17 cellular contexts compared by ENCODE assay signal in the genomic region with DNA sequence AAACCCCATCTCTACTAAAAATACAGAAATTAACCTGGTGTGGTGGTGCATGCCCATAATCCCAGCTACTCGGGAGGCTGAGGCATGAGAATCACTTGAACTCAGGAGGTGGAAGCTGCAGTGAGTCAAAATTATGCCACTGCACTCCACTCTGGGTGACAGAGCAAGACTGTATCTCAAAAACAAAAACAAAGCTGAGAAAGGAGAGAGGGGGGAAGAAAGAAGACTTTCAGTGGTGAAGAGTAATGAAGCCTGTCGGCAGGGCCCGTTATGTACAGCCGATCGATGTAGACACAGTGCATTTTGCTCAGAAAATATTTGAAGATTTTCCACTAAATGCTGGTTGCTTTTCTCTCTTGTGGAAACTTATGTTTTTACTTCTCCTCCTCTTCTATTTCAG. TPM values are rescaled to one million over a fixed set of nuclear protein-coding genes. Genes with fewer than 3 reads are reported as not detected.
A peak's percentile ranks its signal among the peaks of the same experiment; 100 is the strongest.
DNase-seq lines count a peak whose midpoint lies in the region; ATAC-seq and TF ChIP-seq lines count a peak whose summit lies in the region.
"Had no signal": no experiment of that assay in that cellular context is flagged by ENCODE, and none has a peak within 500 bp of the region (broad histone marks: within the 10 kb centered on the region; RNA-seq: fewer than 3 reads in every experiment).

No MANE protein-coding gene starts in this region.

- no peaks in the 10 kb centered on the region for H3K9me3 ChIP-seq in suprapubic skin
- H3K9me3 ChIP-seq: heart left ventricle, vagina had no signal

- no peak for TF ChIP-seq POLR2A in suprapubic skin (IDR thresholded peaks at IDR 0.05)

- WGBS in suprapubic skin: 93% methylated on average over 5 of the region's 5 CpGs

- ATAC-seq in GM18498 (IDR thresholded peaks at IDR 0.05; ENCODE audit: unreplicated experiment) (peak; percentile 82), GM19455 (IDR thresholded peaks at IDR 0.05; ENCODE audit: unreplicated experiment) (peak; percentile 71), HG02759 (IDR thresholded peaks at IDR 0.05; ENCODE audit: unreplicated experiment) (peak; percentile 76), HG03571 (IDR thresholded peaks at IDR 0.05; ENCODE audit: unreplicated experiment) (peak; percentile 63)
- ATAC-seq: heart left ventricle, left lobe of liver had no signal

- no peak overlapping the region for H3K27ac ChIP-seq in suprapubic skin
- H3K27ac ChIP-seq: heart left ventricle, vagina had no signal

- DNase-seq in mucosa of gallbladder (ENCODE audit: low spot score) (no peak), suprapubic skin (ENCODE audit: low spot score in 2 of 2) (no peak), AG20443 (ENCODE audit: low spot score) (no peak), hippocampal formation (lab: John Stamatoyannopoulos, UW) (no peak)
- DNase-seq: activated CD4-positive, alpha-beta T cell treated with anti-CD3 and anti-CD28 coated beads for 4 hours; activated T-cell treated with anti-CD3 and anti-CD28 coated beads, Interleukin-2, amount 50 U/mL, for 48 hours; DMS79 treated with DMSO at 0.1 percent for 48 hours; heart left ventricle; KG1; NCI-H748 treated with DMSO at 0.1 percent for 48 hours; stimulated activated CD4-positive, alpha-beta T cell treated with anti-CD3 and anti-CD28 coated beads, Interleukin-1b, Interleukin-23, amount 100 ng/mL, for 48 hours had no signal

- no peak for TF ChIP-seq CTCF in suprapubic skin (IDR thresholded peaks at IDR 0.05)

- no peak overlapping the region for H3K4me3 ChIP-seq in suprapubic skin
- H3K4me3 ChIP-seq: heart left ventricle, vagina had no signal

- peaks cover 50% of the 10 kb centered on the region for H3K4me1 ChIP-seq in suprapubic skin

- no peak for TF ChIP-seq EP300 in suprapubic skin (IDR thresholded peaks at IDR 0.05)

- H3K27me3 ChIP-seq in suprapubic skin: no peaks in the 10 kb centered on the region
- H3K27me3 ChIP-seq: heart left ventricle, vagina had no signal

- H3K36me3 ChIP-seq in suprapubic skin: no peaks in the 10 kb centered on the region
- H3K36me3 ChIP-seq: heart left ventricle, vagina had no signal

RNA-seq across cellular contexts. Expression of a gene that starts 13.8 kb away (rescaled TPM):
- total RNA-seq in mucosa of gallbladder (63.0 TPM), suprapubic skin (10 to 100 TPM; 10.9 to 20.4 (median 17.9) TPM)
